10 cellular contexts compared by ENCODE assay signal in the genomic region with DNA sequence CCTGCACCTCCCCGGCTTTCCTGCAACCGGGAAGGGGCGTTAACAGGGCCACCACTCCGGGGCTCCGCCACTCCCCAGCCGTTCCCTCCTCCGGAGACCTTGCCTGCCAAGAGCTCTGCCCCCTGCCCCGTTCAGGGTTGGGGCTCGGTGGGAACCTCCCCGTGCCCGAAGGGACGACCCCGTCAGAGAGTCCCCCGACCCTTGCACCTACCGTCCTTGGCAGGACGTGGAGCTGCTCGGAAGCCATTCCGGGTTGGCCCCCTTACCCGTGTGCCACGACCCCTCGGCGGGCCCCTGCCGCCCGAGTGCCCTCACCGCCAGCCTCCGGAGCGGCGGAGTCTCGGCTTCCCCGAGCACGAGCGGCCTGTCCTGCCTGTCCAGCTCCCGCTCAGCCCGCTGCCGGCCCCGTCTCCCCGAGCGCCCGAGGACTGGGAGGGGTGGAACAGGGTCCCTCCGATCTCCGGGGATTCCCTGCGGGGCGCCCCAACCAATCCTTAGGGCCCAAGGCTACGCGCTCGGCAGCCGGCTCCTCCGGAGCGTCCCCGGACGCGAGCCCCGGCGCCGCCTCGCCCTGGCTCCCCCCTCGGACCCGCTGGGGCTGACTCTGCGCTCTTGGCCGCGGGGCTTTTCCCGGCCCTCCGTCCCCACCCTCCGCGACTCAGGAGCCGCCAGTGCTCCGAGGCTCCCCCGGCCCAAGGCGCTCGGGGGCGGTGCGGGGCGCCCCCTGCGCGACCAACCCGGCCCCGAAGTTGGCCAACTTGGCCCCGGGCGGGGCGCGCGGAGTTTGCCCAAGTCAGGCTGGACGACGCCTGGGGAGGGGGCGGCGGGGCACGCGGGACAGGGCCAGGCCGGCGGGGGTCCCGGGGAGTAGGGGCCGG. TPM values are rescaled to one million over a fixed set of nuclear protein-coding genes. Genes with fewer than 3 reads are reported as not detected.
A peak's percentile ranks its signal among the peaks of the same experiment; 100 is the strongest.
DNase-seq lines count a peak whose midpoint lies in the region; ATAC-seq and TF ChIP-seq lines count a peak whose summit lies in the region.
"Had no signal": no experiment of that assay in that cellular context is flagged by ENCODE, and none has a peak within 500 bp of the region (broad histone marks: within the 10 kb centered on the region; RNA-seq: fewer than 3 reads in every experiment).

No MANE protein-coding gene starts in this region.

- H3K4me3 Mint-ChIP-seq in GM23338, result peak overlapping the region; percentile 74
- no peak overlapping the region for H3K4me3 Mint-ChIP-seq in naive thymus-derived CD8-positive, alpha-beta T cell

- H3K4me2 ChIP-seq in GM23338, result peak overlapping the region; percentile 99
- H3K4me2 ChIP-seq: KMS-11 had no signal

- H3K4me3 ChIP-seq in GM23338 (peak overlapping the region; percentile 83), body of pancreas (no peak overlapping the region), skin epidermis (peak overlapping the region; percentile 24 to 50 (median 45))

- no peaks in the 10 kb centered on the region; the same call in 1 of the 2 replicates for H4K20me1 ChIP-seq in GM23338 (replicated peaks; ENCODE audit: insufficient read depth)

- no peaks in the 10 kb centered on the region for H3K9me2 ChIP-seq in GM23338 (ENCODE audit: insufficient read depth)

- TF ChIP-seq CTCF in GM23338 (conservative IDR thresholded peaks at IDR 0.05; ENCODE audit: low read depth in 2 of 2) (no peak), body of pancreas (IDR thresholded peaks at IDR 0.05) (peak in 1 of 7 experiments; percentile 1)

- POLR2A ChIA-PET in naive thymus-derived CD8-positive, alpha-beta T cell (lab: Charles Lee), result no interaction called here

- no peaks in the 10 kb centered on the region for H3K9me3 ChIP-seq in body of pancreas

- peaks cover 19% of the 10 kb centered on the region; the same call in 1 of the 2 replicates for H3K4me1 ChIP-seq in GM23338 (ENCODE audit: insufficient read depth)
- H3K4me1 ChIP-seq in body of pancreas, result peaks cover 15% of the 10 kb centered on the region

- H3K27ac ChIP-seq in GM23338 (ENCODE audit: low read depth) (no peak overlapping the region), body of pancreas (no peak overlapping the region), skin epidermis (peak overlapping the region in 19 of 21 experiments; percentile 21 to 90 (median 72))
- H3K27ac ChIP-seq: KMS-11 had no signal

- H3K36me3 Mint-ChIP-seq in GM23338 (ENCODE audit: low read depth), result no peaks in the 10 kb centered on the region; the same call in 2 of the 3 replicates
- H3K36me3 Mint-ChIP-seq in naive thymus-derived CD8-positive, alpha-beta T cell, result peaks cover 0 to 3% (median 0%) of the 10 kb centered on the region in 3 donors

- peaks cover 52% of the 10 kb centered on the region for H3K27me3 Mint-ChIP-seq in GM23338 (ENCODE audit: insufficient read depth, low read depth, poor library complexity)
- peaks cover 41 to 78% (median 66%) of the 10 kb centered on the region in 5 donors for H3K27me3 Mint-ChIP-seq in naive thymus-derived CD8-positive, alpha-beta T cell

- H3F3A ChIP-seq in GM23338 (replicated peaks; ENCODE audit: low read depth), result 0 out of 2 replicates have a peak, but pooled peaks cover 6% of the 10 kb centered on the region

- no peak for TF ChIP-seq POLR2A in body of pancreas (IDR thresholded peaks at IDR 0.05)

- DNase-seq in GM23338 (ENCODE audit: low spot score), result peak; percentile 39
- DNase-seq in body of pancreas, result no peak
- DNase-seq in iPS-NIHi7 (ENCODE audit: extremely low spot score), result peak; percentile 35
- DNase-seq in SK-N-DZ (ENCODE audit: low spot score), result no peak
- no peak for DNase-seq in naive thymus-derived CD8-positive, alpha-beta T cell

- H3K9me3 Mint-ChIP-seq in GM23338, result peaks cover 2% of the 10 kb centered on the region; the same call in 2 of the 3 replicates
- H3K9me3 Mint-ChIP-seq in naive thymus-derived CD8-positive, alpha-beta T cell, result no peaks in the 10 kb centered on the region

- H3K27me3 ChIP-seq in GM23338 (ENCODE audit: insufficient read depth) (peaks cover 55% of the 10 kb centered on the region), body of pancreas (peaks cover 0 to 7% of the 10 kb centered on the region in 2 donors)

- peaks cover 17% of the 10 kb centered on the region for H3K4me1 Mint-ChIP-seq in GM23338
- peaks cover 6 to 16% (median 10%) of the 10 kb centered on the region in 4 donors for H3K4me1 Mint-ChIP-seq in naive thymus-derived CD8-positive, alpha-beta T cell

- ATAC-seq in GM23338, result peak; percentile 13
- peak; percentile 7 for ATAC-seq in body of pancreas
- no peak for ATAC-seq in HG03196 (IDR thresholded peaks at IDR 0.05; ENCODE audit: unreplicated experiment)
- no peak for ATAC-seq in GM18868 (IDR thresholded peaks at IDR 0.05; ENCODE audit: unreplicated experiment)
- ATAC-seq in naive thymus-derived CD8-positive, alpha-beta T cell, result no peak

- H3K79me2 ChIP-seq in GM23338 (replicated peaks; ENCODE audit: insufficient read depth), result no peaks in the 10 kb centered on the region

- peak overlapping the region; percentile 95 for H2AFZ ChIP-seq in GM23338

- intact Hi-C loops in body of pancreas (cut with DNase I), result no loop called here

- H3K36me3 ChIP-seq in GM23338 (ENCODE audit: insufficient read depth) (no peaks in the 10 kb centered on the region), body of pancreas (replicated peaks in 1 of 2; ENCODE audit: insufficient read depth in 1 of 2, low read depth in 2 of 2) (no peaks in the 10 kb centered on the region)

- WGBS in body of pancreas, 2 donors, result 0 to 1% methylated on average over 7 to 78 of the region's 92 CpGs

- H3K27ac Mint-ChIP-seq in GM23338, result no peak overlapping the region
- no peak overlapping the region for H3K27ac Mint-ChIP-seq in naive thymus-derived CD8-positive, alpha-beta T cell

TF ChIP-seq in GM23338, 12 proteins besides CTCF, POLR2A, EP300 and RAD21:
- TF ChIP-seq ZNF462 (CRISPR knock-in tag; IDR thresholded peaks at IDR 0.05), result no peak
- TF ChIP-seq EZH2 (IDR thresholded peaks at IDR 0.05; ENCODE audit: low read depth, unreplicated experiment), result peak; percentile 19

RNA-seq across cellular contexts. Expression of gene ADAMTS2, which starts 0.7 kb away (rescaled TPM):
- total RNA-seq in GM23338 (2014; rRNA removed; shearing (Covaris generic)), result 6.4 and 8.1 TPM in 2 replicates
- polyA plus RNA-seq in GM23338 (2016; fragmentation: Nextera tagmentation; extraction: Ambion mirVana), result 1.6 and 2.1 TPM in 2 replicates
- total RNA-seq in body of pancreas, result 10 to 100 TPM in 1 of 2 donors, 1 to 10 TPM in 1; 9.1 to 19.1 TPM
- polyA plus RNA-seq in SK-N-DZ (2014; cell fraction: cytosol; rRNA removed), result 13.2 and 17.5 TPM in 2 replicates
- 36.5 and 52.0 TPM in 2 replicates for polyA plus RNA-seq in SK-N-DZ (2014; cell fraction: nucleus; rRNA removed)
- total RNA-seq in naive thymus-derived CD8-positive, alpha-beta T cell, result not detected
- polyA plus RNA-seq in naive thymus-derived CD8-positive, alpha-beta T cell, result under 1 TPM in 1 of 3 donors, not detected in 2; 0.02 TPM
- total RNA-seq: T-helper 2 cell treated with Interferon-gamma antibody and Interleukin-4, amounts not matched to agents 100 ng/mL and 5 ng/mL, for 36 hours had no signal

Comparison
In these comparisons a context has a peak if more than half of its experiments do, and no peak if none do; other contexts are left out.
1. ATAC-seq: peak in GM23338 (single experiment) and body of pancreas (single experiment); none in HG03196 (single experiment), GM18868 (single experiment) and naive thymus-derived CD8-positive, alpha-beta T cell (0 of 2).
2. DNase-seq: peak in GM23338 (single experiment) and iPS-NIHi7 (single experiment); none in body of pancreas (0 of 4), SK-N-DZ (single experiment) and naive thymus-derived CD8-positive, alpha-beta T cell (0 of 10).
3. H3K27ac ChIP-seq: peak in skin epidermis (19 of 21); none in GM23338 (single experiment) and body of pancreas (0 of 4).
4. H3K4me3 ChIP-seq: peak in GM23338 (single experiment) and skin epidermis (7 of 7); none in body of pancreas (0 of 2).